8 cellular contexts compared by ENCODE assay signal in the genomic region with DNA sequence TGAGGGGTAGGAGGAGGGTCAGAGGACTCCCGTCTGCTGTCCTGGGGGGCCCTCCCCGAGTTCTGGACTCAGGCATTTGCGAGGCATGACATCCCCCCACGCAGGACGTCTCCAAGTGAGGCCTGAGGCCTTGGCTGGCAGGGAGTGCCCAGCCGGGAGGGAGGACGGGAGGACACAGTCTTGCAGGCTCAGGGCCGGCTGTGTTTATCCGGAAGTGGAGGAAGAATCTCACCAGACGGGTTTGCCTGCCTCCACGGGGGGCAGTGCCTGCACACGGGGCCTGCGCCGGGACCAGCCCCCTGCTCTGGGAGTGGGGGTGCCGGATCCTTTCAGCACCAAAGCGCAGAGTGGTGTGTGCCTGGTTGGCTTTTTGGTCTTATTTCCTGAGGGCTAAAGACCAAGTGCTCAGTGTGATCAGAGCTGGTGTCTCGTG. TPM values are rescaled to one million over a fixed set of nuclear protein-coding genes. Genes with fewer than 3 reads are reported as not detected.
DNase-seq lines count a peak whose midpoint lies in the region; ATAC-seq, FAIRE-seq and TF ChIP-seq lines count a peak whose summit lies in the region.

No MANE protein-coding gene starts in this region.

- H3K4me1 ChIP-seq in CD4-positive, alpha-beta memory T cell (ENCODE audit: insufficient read depth, low read length): peaks cover 4% of the 10 kb centered on the region
- peaks cover 55 to 96% (median 69%) of the 10 kb centered on the region in 3 donors for H3K4me1 ChIP-seq in esophagus squamous epithelium

- H3K4me1 Mint-ChIP-seq in CD4-positive, alpha-beta memory T cell: peaks cover 3 to 27% (median 9%) of the 10 kb centered on the region in 4 donors
- peaks cover 38% of the 10 kb centered on the region for H3K4me1 Mint-ChIP-seq in nephron

- H3K4me3 Mint-ChIP-seq in CD4-positive, alpha-beta memory T cell: peak overlapping the region in 4 of 8 donors; percentile 6 to 60 (median 34)
- peak overlapping the region in 2 of 3 experiments; percentile 27 to 60 for H3K4me3 Mint-ChIP-seq in nephron

- no peaks in the 10 kb centered on the region for H3K36me3 ChIP-seq in CD4-positive, alpha-beta memory T cell (ENCODE audit: insufficient read depth, low read length)
- peaks cover 18 to 31% (median 19%) of the 10 kb centered on the region in 3 donors for H3K36me3 ChIP-seq in esophagus squamous epithelium

- DNase-seq in CD4-positive, alpha-beta memory T cell: no peak
- peak; percentile 50 for DNase-seq in NCI-H774 (lab: John Stamatoyannopoulos, UW)
- DNase-seq in esophagus squamous epithelium (lab: John Stamatoyannopoulos, UW): no peak
- DNase-seq in urothelium cell line (ENCODE audit: low spot score): no peak

- peak overlapping the region in 4 of 7 donors; percentile 17 to 72 (median 50) for H3K27ac Mint-ChIP-seq in CD4-positive, alpha-beta memory T cell
- H3K27ac Mint-ChIP-seq in nephron: peak overlapping the region; percentile 84 to 96 (median 95)

- peak in 1 of 4 donors; percentile 53 for TF ChIP-seq POLR2A in esophagus squamous epithelium (IDR thresholded peaks at IDR 0.05)

- CTCF ChIA-PET in CD4-positive, alpha-beta memory T cell (lab: Charles Lee; ENCODE audit: partially characterized antibody): no interaction called here

- TF ChIP-seq CTCF in esophagus squamous epithelium (IDR thresholded peaks at IDR 0.05): peak in 1 of 6 experiments; percentile 9
- TF ChIP-seq CTCF in nephron (IDR thresholded peaks at IDR 0.05; ENCODE audit: unreplicated experiment in 3 of 3): no peak

- POLR2A ChIA-PET in CD4-positive, alpha-beta memory T cell (lab: Charles Lee; ENCODE audit: partially characterized antibody): no interaction called here

- peaks cover 0 to 2% (median 0%) of the 10 kb centered on the region in 8 donors for H3K9me3 Mint-ChIP-seq in CD4-positive, alpha-beta memory T cell
- H3K9me3 Mint-ChIP-seq in nephron: no peaks in the 10 kb centered on the region

- ATAC-seq in HG03280 (IDR thresholded peaks at IDR 0.05; ENCODE audit: unreplicated experiment): no peak
- ATAC-seq in HG03378 (IDR thresholded peaks at IDR 0.05; ENCODE audit: unreplicated experiment): no peak
- ATAC-seq in HG02642 (IDR thresholded peaks at IDR 0.05; ENCODE audit: poor library complexity, unreplicated experiment): no peak

- H3K27me3 Mint-ChIP-seq in CD4-positive, alpha-beta memory T cell: no peaks in the 10 kb centered on the region
- H3K27me3 Mint-ChIP-seq in nephron (ENCODE audit: low read depth): no peaks in the 10 kb centered on the region

- no peak for FAIRE-seq in urothelium cell line (lab: Jason Lieb, UNC)

- WGBS in esophagus squamous epithelium, 2 donors: no CpG with 5 or more reads among the region's 17 CpGs

- H3K9me3 ChIP-seq in CD4-positive, alpha-beta memory T cell (ENCODE audit: control insufficient read depth in 1 of 2, low read length in 2 of 2): no peaks in the 10 kb centered on the region
- no peaks in the 10 kb centered on the region for H3K9me3 ChIP-seq in esophagus squamous epithelium

- intact Hi-C loops in CD4-positive, alpha-beta memory T cell (cut with micrococcal nuclease): no loop called here
- intact Hi-C loops in esophagus squamous epithelium (cut with DNase I): loop anchor here (5.0 kb wide), 1 partner anchor 39 kb away; no protein-coding TSS in a partner anchor

- H3K36me3 Mint-ChIP-seq in CD4-positive, alpha-beta memory T cell: peaks cover 0 to 11% of the 10 kb centered on the region in 2 donors
- H3K36me3 Mint-ChIP-seq in nephron (ENCODE audit: low read depth): peaks cover 11% of the 10 kb centered on the region

- H3K27me3 ChIP-seq in CD4-positive, alpha-beta memory T cell (ENCODE audit: insufficient read depth, low read length): no peaks in the 10 kb centered on the region
- H3K27me3 ChIP-seq in esophagus squamous epithelium: no peaks in the 10 kb centered on the region

- H3K4me3 ChIP-seq in CD4-positive, alpha-beta memory T cell (ENCODE audit: low read length in 2 of 2): no peak overlapping the region
- peak overlapping the region in 3 of 4 donors; percentile 25 to 46 (median 34) for H3K4me3 ChIP-seq in esophagus squamous epithelium

- no peak overlapping the region for H3K27ac ChIP-seq in CD4-positive, alpha-beta memory T cell (ENCODE audit: low read depth, low read length)
- peak overlapping the region; percentile 88 to 95 (median 91) for H3K27ac ChIP-seq in esophagus squamous epithelium

RNA-seq across cellular contexts. Expression of a gene that starts 10.9 kb away (rescaled TPM):
- 1 to 10 TPM; 9.4 to 9.9 TPM for total RNA-seq in CD4-positive, alpha-beta memory T cell
- 1 to 10 TPM in 1 of 2 donors, under 1 TPM in 1; 0.92 to 3.2 TPM for polyA plus RNA-seq in CD4-positive, alpha-beta memory T cell
- total RNA-seq in esophagus squamous epithelium: 10 to 100 TPM; 14.9 to 27.3 (median 16.7) TPM

Comparison
In these comparisons a context has a peak if more than half of its experiments do, and no peak if none do; other contexts are left out.
1. H3K4me3 ChIP-seq: peak in esophagus squamous epithelium (3 of 4); none in CD4-positive, alpha-beta memory T cell (0 of 2).